Comparison of ENCODE assay signal across 7 cellular contexts in genomic region chr6:170483413-170483812, GRCh38.
"Had no signal": no experiment of that assay in that cellular context is flagged by ENCODE, and none has a peak within 500 bp of the region (broad histone marks: within the 10 kb centered on the region; RNA-seq: fewer than 3 reads in every experiment).

No MANE protein-coding gene starts in this region.

- DNase-seq: GM23248, GOT3, H7, KG1 had no signal

- H2AFZ ChIP-seq: GM23248 had no signal

- H3K36me3 ChIP-seq: HAP-1 had no signal

- H3K27ac ChIP-seq: GM23248 had no signal

- FAIRE-seq: HTR-8/SVneo had no signal

- H3K4me3 ChIP-seq: GM23248, HAP-1 had no signal

- H3K4me1 ChIP-seq: HAP-1 had no signal

- H3K9me3 ChIP-seq: HAP-1 had no signal

- H3K9ac ChIP-seq: GM23248 had no signal

- ATAC-seq: HCT116 had no signal
